ENCODE assay signal across 18 cellular contexts in the genomic region with DNA sequence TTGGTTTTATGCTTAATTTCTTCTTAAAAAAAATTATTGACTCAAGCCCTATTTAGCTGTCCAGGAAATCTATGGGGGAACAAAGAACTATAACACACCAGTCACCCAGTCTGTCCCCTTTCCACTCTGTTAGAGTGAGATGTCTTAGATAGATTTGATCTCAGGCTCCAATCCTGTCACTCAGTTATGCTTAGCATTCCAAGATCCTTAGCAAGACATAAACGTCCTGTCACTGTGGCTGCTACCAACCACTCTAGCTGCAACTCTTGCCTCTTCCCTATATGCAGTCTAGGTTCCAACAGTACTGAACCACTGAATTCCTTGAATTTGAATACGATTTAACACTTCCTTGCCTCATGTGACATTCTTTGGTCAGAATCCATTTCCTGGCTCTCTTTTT.
"Had no signal": no experiment of that assay in that cellular context is flagged by ENCODE, and none has a peak within 500 bp of the region (broad histone marks: within the 10 kb centered on the region; RNA-seq: fewer than 3 reads in every experiment).

No MANE protein-coding gene starts in this region.

- H3K4me3 ChIP-seq: body of pancreas, dorsolateral prefrontal cortex, lower lobe of right lung, sigmoid colon, upper lobe of left lung had no signal

- DNase-seq: activated CD4-positive, alpha-beta memory T cell treated with anti-CD3 and anti-CD28 coated beads, Interleukin-2, amount 10 ng/mL, durations not matched to agents 7 days and 5 days; activated CD4-positive, alpha-beta T cell treated with anti-CD3 and anti-CD28 coated beads for 48 hours; activated CD4-positive, CD25-positive, alpha-beta regulatory T cell; activated naive CD4-positive, alpha-beta T cell treated with Interleukin-2 at 50 U/mL for 16 hours; activated naive CD8-positive, alpha-beta T cell treated with anti-CD3 and anti-CD28 coated beads, Interleukin-2, amount 10 ng/mL, durations not matched to agents 7 days and 5 days; activated T-cell treated with anti-CD3 and anti-CD28 coated beads, Interleukin-2, amount 50 U/mL, for 24 hours; amygdala; body of pancreas; dorsolateral prefrontal cortex; left colon; lower lobe of right lung; sigmoid colon; stimulated activated CD4-positive, alpha-beta T cell treated with anti-CD3 and anti-CD28 coated beads, Interleukin-4, amount 100 ng/mL, for 24 hours; testis had no signal

- H3K27ac ChIP-seq: body of pancreas, dorsolateral prefrontal cortex, lower lobe of right lung, sigmoid colon, testis, upper lobe of left lung had no signal

- H3K4me1 ChIP-seq: body of pancreas, lower lobe of right lung, testis, upper lobe of left lung had no signal

- H3K9me3 ChIP-seq: body of pancreas, lower lobe of right lung, testis, upper lobe of left lung had no signal

- H3K36me3 ChIP-seq: lower lobe of right lung, sigmoid colon, upper lobe of left lung had no signal

- FAIRE-seq: islet of Langerhans had no signal

- ATAC-seq: body of pancreas; left colon; lower lobe of right lung; natural killer cell treated with Interleukin-12 subunit alpha and Interleukin-12 subunit beta and Interleukin-15 and Interleukin-18, amount 100 ng/mL, for 72 hours; stimulated activated effector memory CD8-positive, alpha-beta T cell treated with anti-CD3 and anti-CD28 coated beads, Interleukin-12 subunit alpha, Interleukin-12 subunit beta, amount 100 ng/mL, for 72 hours had no signal

- H3K27me3 ChIP-seq: body of pancreas, dorsolateral prefrontal cortex, sigmoid colon, testis, upper lobe of left lung had no signal
